In the genomic region with DNA sequence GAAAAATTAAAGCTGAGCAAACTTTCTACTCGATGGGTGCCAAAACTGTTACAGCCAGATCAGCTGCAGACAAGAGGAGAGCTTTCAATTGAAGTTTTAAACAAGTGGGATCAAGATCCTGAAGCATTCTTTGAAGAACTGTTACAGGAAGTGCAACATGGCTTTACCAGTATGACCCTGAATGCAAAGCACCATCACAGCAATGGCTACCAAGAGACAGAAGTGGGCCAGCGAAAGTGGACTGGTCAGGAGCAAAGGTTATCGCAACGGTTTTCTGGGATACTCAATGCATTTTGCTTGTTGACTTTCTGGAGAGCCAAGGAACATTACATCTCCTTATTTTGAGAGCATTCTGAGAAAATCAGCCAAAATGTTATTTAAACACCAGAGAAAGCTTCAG, we compare ENCODE assay signal across 30 cellular contexts. TPM values are rescaled to one million over a fixed set of nuclear protein-coding genes. Genes with fewer than 3 reads are reported as not detected.
"Had no signal": no experiment of that assay in that cellular context is flagged by ENCODE, and none has a peak within 500 bp of the region (broad histone marks: within the 10 kb centered on the region; RNA-seq: fewer than 3 reads in every experiment).

No MANE protein-coding gene starts in this region.

- H3K9me3 ChIP-seq: colonic mucosa, esophagus muscularis mucosa, heart right ventricle, lower lobe of right lung, psoas muscle, sigmoid colon, testis, tibial artery had no signal

- H3K36me3 ChIP-seq: colonic mucosa, esophagus muscularis mucosa, heart right ventricle, lower lobe of right lung, sigmoid colon, tibial artery had no signal

- H3K4me1 ChIP-seq: colonic mucosa, esophagus muscularis mucosa, heart right ventricle, lower lobe of right lung, psoas muscle, sigmoid colon, testis, tibial artery had no signal

- H3K27me3 ChIP-seq: colonic mucosa, esophagus muscularis mucosa, sigmoid colon, testis had no signal

- DNase-seq: colonic mucosa; effector CD8-positive, alpha-beta T cell; foreskin melanocyte; glutamatergic neuron; heart right ventricle; hippocampal formation; kidney glomerular epithelial cell; left colon; left ventricle myocardium superior; lower lobe of right lung; natural killer cell; psoas muscle; right cardiac atrium; sigmoid colon; stimulated activated CD4-positive, alpha-beta T cell treated with anti-CD3 and anti-CD28 coated beads, Interleukin-2, amount 100 ng/mL, for 24 hours; stimulated activated CD4-positive, alpha-beta T cell treated with anti-CD3 and anti-CD28 coated beads, Interleukin-4, amount 100 ng/mL, for 24 hours; stimulated activated naive CD8-positive, alpha-beta T cell treated with anti-CD3 and anti-CD28 coated beads, Interleukin-15, Interleukin-2, amounts not matched to agents 100 U/mL and 50 U/mL, for 24 hours; substantia nigra; testis; tibial artery had no signal

- ATAC-seq: heart right ventricle; left colon; left ventricle myocardium superior; natural killer cell; psoas muscle; right cardiac atrium; stimulated activated memory B cell treated with anti-CD40 and anti-IgM and Interleukin-4, amounts not matched to agents 10 μg/mL and 1 μg/mL and 100 μg/mL, for 72 hours; stimulated activated naive CD8-positive, alpha-beta T cell treated with anti-CD3 and anti-CD28 coated beads, Interleukin-15, Interleukin-2, amounts not matched to agents 100 U/mL and 50 U/mL, for 24 hours had no signal

- H3K4me3 ChIP-seq: colonic mucosa, esophagus muscularis mucosa, heart right ventricle, lower lobe of right lung, psoas muscle, sigmoid colon, testis, tibial artery had no signal

- FAIRE-seq: endothelial cell of umbilical vein, islet of Langerhans had no signal

- H3K27ac ChIP-seq: colonic mucosa, esophagus muscularis mucosa, heart right ventricle, lower lobe of right lung, psoas muscle, sigmoid colon, testis, tibial artery had no signal

RNA-seq across cellular contexts. Expression of a gene that starts 9.1 kb away (rescaled TPM):
- total RNA-seq: chondrocyte, endothelial cell of umbilical vein, esophagus muscularis mucosa, fibroblast of lung, heart right ventricle, left ventricle myocardium superior, lower lobe of right lung, mononuclear cell, natural killer cell, osteoblast, psoas muscle, right cardiac atrium, sigmoid colon, skeletal muscle tissue had no signal
- polyA plus RNA-seq: endothelial cell of umbilical vein, neural cell, right cardiac atrium had no signal
